ENCODE assay signal across 8 cellular contexts in genomic region chr1:160047116-160047991, GRCh38. TPM values are rescaled to one million over a fixed set of nuclear protein-coding genes. Genes with fewer than 3 reads are reported as not detected.
A peak's percentile ranks its signal among the peaks of the same experiment; 100 is the strongest.
DNase-seq lines count a peak whose midpoint lies in the region; ATAC-seq and TF ChIP-seq lines count a peak whose summit lies in the region.

No MANE protein-coding gene starts in this region.

- DNase-seq in T-helper 17 cell (no peak), naive B cell (peak; percentile 24), NCI-H2171 (lab: John Stamatoyannopoulos, UW) (no peak), SW480 (ENCODE audit: low spot score) (no peak), Right ventricle myocardium inferior (ENCODE audit: missing footprints) (no peak)

- intact Hi-C loops in Right ventricle myocardium inferior (cut with DNase I) = no loop called here

- H3K4me3 Mint-ChIP-seq in T-helper 17 cell (peak overlapping the region; percentile 76), naive B cell (peak overlapping the region; percentile 51 to 90 (median 82))

- H3K9me3 ChIP-seq in HEK293 (ENCODE audit: control insufficient read depth, insufficient read depth, low read depth, low read length) (no peaks in the 10 kb centered on the region), T-helper 17 cell (ENCODE audit: control insufficient read depth, low read length, poor library complexity, severe bottlenecking) (no peaks in the 10 kb centered on the region)

- H3K27ac Mint-ChIP-seq in T-helper 17 cell = no peak overlapping the region
- H3K27ac Mint-ChIP-seq in naive B cell = no peak overlapping the region

- POLR2A ChIA-PET in HEK293 (lab: Yijun Ruan, JAX) = no interaction called here

- peaks cover 20% of the 10 kb centered on the region for H3K4me1 Mint-ChIP-seq in T-helper 17 cell
- H3K4me1 Mint-ChIP-seq in naive B cell = peaks cover 11 to 15% (median 14%) of the 10 kb centered on the region in 3 donors

- H3K36me3 Mint-ChIP-seq in T-helper 17 cell (ENCODE audit: low read depth) (peaks cover 12% of the 10 kb centered on the region), naive B cell (no peaks in the 10 kb centered on the region)

- H3K27me3 Mint-ChIP-seq in T-helper 17 cell (peaks cover 76% of the 10 kb centered on the region), naive B cell (peaks cover 13 to 53% (median 46%) of the 10 kb centered on the region in 3 donors)

- no peak for TF ChIP-seq CTCF in HEK293 (tag by site-specific recombination; IDR thresholded peaks at IDR 0.05)

- CTCF ChIA-PET in HEK293 (lab: Yijun Ruan, JAX) = interaction anchor here (0.6 to 25.0 kb wide), 23 partner anchors 7 to 351 kb away, joined by 3 to 541 read pairs (median 5); partner anchors contain the start of genes IGSF8, KCNJ9 and PIGM

- no peak overlapping the region for H3K4me3 ChIP-seq in HEK293 (ENCODE audit: low read depth, low read length)

- H3K4me1 ChIP-seq in HEK293 (ENCODE audit: control insufficient read depth, insufficient read depth, low read length) = no peaks in the 10 kb centered on the region

- no peaks in the 10 kb centered on the region for H3K36me3 ChIP-seq in HEK293 (ENCODE audit: control insufficient read depth in 2 of 2, insufficient read depth in 1 of 2, low read length in 2 of 2)

- TF ChIP-seq POLR2A in GM18505 (IDR thresholded peaks at IDR 0.05; ENCODE audit: borderline replicate concordance, extremely low read depth, insufficient read depth, insufficient read length) = no peak

- H3K9me3 Mint-ChIP-seq in naive B cell = no peaks in the 10 kb centered on the region

- ATAC-seq in GM18505 (IDR thresholded peaks at IDR 0.05; ENCODE audit: unreplicated experiment) (peak; percentile 39), T-helper 17 cell (peak; percentile 21), naive B cell (ENCODE audit: low read depth in 2 of 2) (peak; percentile 80 to 86), GM19351 (IDR thresholded peaks at IDR 0.05; ENCODE audit: unreplicated experiment) (no peak), Right ventricle myocardium inferior (no peak)

- H3K27ac ChIP-seq in HEK293 (ENCODE audit: extremely low read depth, low read depth, low read length) = no peak overlapping the region

TF ChIP-seq in HEK293, 187 proteins besides CTCF, POLR2A, EP300 and RAD21:
- TF ChIP-seq ZNF768 (tag by site-specific recombination; IDR thresholded peaks at IDR 0.05) (0 out of 2 replicates have a peak, but pooled peaks have one; percentile 1), ZNF530 (tag by site-specific recombination; IDR thresholded peaks at IDR 0.05; ENCODE audit: low read depth) (no peak), PRDM1 (tag by site-specific recombination; IDR thresholded peaks at IDR 0.05) (0 out of 2 replicates have a peak, but pooled peaks have one; percentile 13)

RNA-seq across cellular contexts. Expression of gene PIGM, which starts 15.6 kb away (rescaled TPM):
- 1 to 10 TPM; 2.7 to 3.0 TPM for total RNA-seq in T-helper 17 cell
- 1 to 10 TPM in 5 of 6 donors, under 1 TPM in 1; 0.98 to 2.0 (median 1.5) TPM for polyA plus RNA-seq in naive B cell (ENCODE audit: low read depth in 6 of 6)
- total RNA-seq in Right ventricle myocardium inferior = 2.4 TPM

RNA-seq across cellular contexts. Expression of gene KCNJ10, which starts 22.6 kb away (rescaled TPM):
- total RNA-seq in T-helper 17 cell (not detected), Right ventricle myocardium inferior (not detected)
- not detected for polyA plus RNA-seq in naive B cell (ENCODE audit: low read depth in 6 of 6)

RNA-seq across cellular contexts. Expression of gene KCNJ9, which starts 34.0 kb away (rescaled TPM):
- total RNA-seq in T-helper 17 cell (not detected), Right ventricle myocardium inferior (not detected)
- under 1 TPM in 1 of 6 donors, not detected in 5; 0.08 TPM for polyA plus RNA-seq in naive B cell (ENCODE audit: low read depth in 6 of 6)

RNA-seq across cellular contexts. Expression of gene IGSF8, which starts 51.1 kb away (rescaled TPM):
- total RNA-seq in T-helper 17 cell = 10 to 100 TPM; 29.3 to 36.8 TPM
- 10 to 100 TPM; 33.6 to 53.1 (median 47.7) TPM for polyA plus RNA-seq in naive B cell (ENCODE audit: low read depth in 6 of 6)
- 21.9 TPM for total RNA-seq in Right ventricle myocardium inferior

Comparison
In these comparisons a context has a peak if more than half of its experiments do, and no peak if none do; other contexts are left out.
1. ATAC-seq: peak in GM18505 (single experiment), T-helper 17 cell (single experiment) and naive B cell (2 of 2); none in GM19351 (single experiment) and Right ventricle myocardium inferior (single experiment).